In the genomic region with DNA sequence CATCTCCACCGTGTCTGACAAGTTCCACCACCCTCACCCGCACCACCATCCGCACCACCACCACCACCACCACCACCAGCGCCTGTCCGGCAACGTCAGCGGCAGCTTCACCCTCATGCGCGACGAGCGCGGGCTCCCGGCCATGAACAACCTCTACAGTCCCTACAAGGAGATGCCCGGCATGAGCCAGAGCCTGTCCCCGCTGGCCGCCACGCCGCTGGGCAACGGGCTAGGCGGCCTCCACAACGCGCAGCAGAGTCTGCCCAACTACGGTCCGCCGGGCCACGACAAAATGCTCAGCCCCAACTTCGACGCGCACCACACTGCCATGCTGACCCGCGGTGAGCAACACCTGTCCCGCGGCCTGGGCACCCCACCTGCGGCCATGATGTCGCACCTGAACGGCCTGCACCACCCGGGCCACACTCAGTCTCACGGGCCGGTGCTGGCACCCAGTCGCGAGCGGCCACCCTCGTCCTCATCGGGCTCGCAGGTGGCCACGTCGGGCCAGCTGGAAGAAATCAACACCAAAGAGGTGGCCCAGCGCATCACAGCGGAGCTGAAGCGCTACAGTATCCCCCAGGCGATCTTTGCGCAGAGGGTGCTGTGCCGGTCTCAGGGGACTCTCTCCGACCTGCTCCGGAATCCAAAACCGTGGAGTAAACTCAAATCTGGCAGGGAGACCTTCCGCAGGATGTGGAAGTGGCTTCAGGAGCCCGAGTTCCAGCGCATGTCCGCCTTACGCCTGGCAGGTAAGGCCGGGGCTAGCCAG, we compare ENCODE assay signal across 9 cellular contexts. TPM values are rescaled to one million over a fixed set of nuclear protein-coding genes. Genes with fewer than 3 reads are reported as not detected.
A peak's percentile ranks its signal among the peaks of the same experiment; 100 is the strongest.
DNase-seq lines count a peak whose midpoint lies in the region; ATAC-seq and TF ChIP-seq lines count a peak whose summit lies in the region.
"Had no signal": no experiment of that assay in that cellular context is flagged by ENCODE, and none has a peak within 500 bp of the region (broad histone marks: within the 10 kb centered on the region; RNA-seq: fewer than 3 reads in every experiment).

No MANE protein-coding gene starts in this region.

- intact Hi-C loops in PC-3 (cut with micrococcal nuclease): loop anchor here (5.0 kb wide), 1 partner anchor 689 kb away; no protein-coding TSS in a partner anchor

- H2AFZ ChIP-seq in PC-3 (ENCODE audit: low read length) (no peak overlapping the region), hepatocyte (no peak overlapping the region)

- peak overlapping the region; percentile 59 for H3K4me3 Mint-ChIP-seq in activated T-cell treated with anti-CD3 and anti-CD28 coated beads, Interleukin-2, amount 50 U/mL, for 4 hours
- H3K4me3 Mint-ChIP-seq in stimulated activated effector memory CD8-positive, alpha-beta T cell treated with anti-CD3 and anti-CD28 coated beads, Interleukin-12 subunit alpha, Interleukin-12 subunit beta, amount 100 ng/mL, for 72 hours: peak overlapping the region; percentile 51

- H3K27me3 Mint-ChIP-seq in activated T-cell treated with anti-CD3 and anti-CD28 coated beads, Interleukin-2, amount 50 U/mL, for 4 hours (ENCODE audit: low read depth): peaks cover 84% of the 10 kb centered on the region

- no TSS peak for BruUV-seq in PC-3 (replicated peaks; lab: Mats Ljungman, UMichigan)

- no peaks in the 10 kb centered on the region for H3F3A ChIP-seq in PC-3 (ENCODE audit: low read length, unreplicated experiment)

- peaks cover 4% of the 10 kb centered on the region; the same call in 1 of the 2 replicates for H3K4me1 ChIP-seq in PC-3 (ENCODE audit: insufficient read depth, low read length)
- H3K4me1 ChIP-seq in hepatocyte (ENCODE audit: insufficient read depth): peaks cover 29% of the 10 kb centered on the region
- H3K4me1 ChIP-seq in gastroesophageal sphincter: peaks cover 2 to 76% (median 49%) of the 10 kb centered on the region in 3 donors

- no peak for ATAC-seq in activated T-cell treated with anti-CD3 and anti-CD28 coated beads, Interleukin-2, amount 50 U/mL, for 4 hours
- ATAC-seq in PC-3 (no peak), GM19035 (IDR thresholded peaks at IDR 0.05; ENCODE audit: unreplicated experiment) (no peak), gastroesophageal sphincter (no peak)
- no peak for ATAC-seq in stimulated activated effector memory CD8-positive, alpha-beta T cell treated with anti-CD3 and anti-CD28 coated beads, Interleukin-12 subunit alpha, Interleukin-12 subunit beta, amount 100 ng/mL, for 72 hours

- H3K27me3 ChIP-seq in PC-3 (ENCODE audit: low read length): peaks cover 41% of the 10 kb centered on the region
- peaks cover 89% of the 10 kb centered on the region for H3K27me3 ChIP-seq in hepatocyte
- H3K27me3 ChIP-seq in gastroesophageal sphincter: peaks cover 100% of the 10 kb centered on the region

- no peaks in the 10 kb centered on the region for H3K36me3 ChIP-seq in PC-3 (ENCODE audit: low read depth, low read length)
- H3K36me3 ChIP-seq in hepatocyte (replicated peaks; ENCODE audit: insufficient read depth, low read depth): no peaks in the 10 kb centered on the region
- no peaks in the 10 kb centered on the region for H3K36me3 ChIP-seq in gastroesophageal sphincter

- peak overlapping the region; percentile 61 for H3K4me3 ChIP-seq in PC-3 (ENCODE audit: low read length)
- no peak overlapping the region for H3K4me3 ChIP-seq in hepatocyte
- H3K4me3 ChIP-seq in gastroesophageal sphincter: peak overlapping the region in 1 of 2 donors; percentile 55

- TF ChIP-seq POLR2A in gastroesophageal sphincter (IDR thresholded peaks at IDR 0.05): no peak

- H3K27ac ChIP-seq in PC-3 (ENCODE audit: low read length) (no peak overlapping the region), hepatocyte (no peak overlapping the region), gastroesophageal sphincter (no peak overlapping the region)

- CTCF ChIA-PET in PC-3 (lab: Charles Lee): no interaction called here

- H3K4me2 ChIP-seq in PC-3 (ENCODE audit: low read length) (peak overlapping the region; percentile 93), hepatocyte (peak overlapping the region; percentile 86)

- no peaks in the 10 kb centered on the region for H3K9me2 ChIP-seq in PC-3 (replicated peaks; ENCODE audit: low read length)
- H3K9me2 ChIP-seq in hepatocyte (replicated peaks; ENCODE audit: insufficient read depth): no peaks in the 10 kb centered on the region

- H3K9me3 ChIP-seq in PC-3 (ENCODE audit: low read length) (no peaks in the 10 kb centered on the region), hepatocyte (ENCODE audit: low read depth) (no peaks in the 10 kb centered on the region), gastroesophageal sphincter (no peaks in the 10 kb centered on the region)

- TF ChIP-seq CTCF in PC-3 (conservative IDR thresholded peaks at IDR 0.05; ENCODE audit: low read depth, low read length) (no peak), hepatocyte (IDR thresholded peaks at IDR 0.05; ENCODE audit: poor library complexity) (no peak), gastroesophageal sphincter (IDR thresholded peaks at IDR 0.05) (no peak)

- no peaks in the 10 kb centered on the region for H4K20me1 ChIP-seq in PC-3 (ENCODE audit: low read length)
- H4K20me1 ChIP-seq in hepatocyte (ENCODE audit: insufficient read depth, poor library complexity, severe bottlenecking): no peaks in the 10 kb centered on the region

- no peak for TF ChIP-seq EP300 in gastroesophageal sphincter (IDR thresholded peaks at IDR 0.05)

- H3K4me1 Mint-ChIP-seq in activated T-cell treated with anti-CD3 and anti-CD28 coated beads, Interleukin-2, amount 50 U/mL, for 4 hours (ENCODE audit: low read depth): peaks cover 42% of the 10 kb centered on the region
- peaks cover 46% of the 10 kb centered on the region for H3K4me1 Mint-ChIP-seq in stimulated activated effector memory CD8-positive, alpha-beta T cell treated with anti-CD3 and anti-CD28 coated beads, Interleukin-12 subunit alpha, Interleukin-12 subunit beta, amount 100 ng/mL, for 72 hours

- H3K9ac ChIP-seq in PC-3 (ENCODE audit: low read length): no peak overlapping the region

- no peaks in the 10 kb centered on the region for H3K36me3 Mint-ChIP-seq in activated T-cell treated with anti-CD3 and anti-CD28 coated beads, Interleukin-2, amount 50 U/mL, for 4 hours (ENCODE audit: insufficient read depth)
- peaks cover 21% of the 10 kb centered on the region for H3K36me3 Mint-ChIP-seq in stimulated activated effector memory CD8-positive, alpha-beta T cell treated with anti-CD3 and anti-CD28 coated beads, Interleukin-12 subunit alpha, Interleukin-12 subunit beta, amount 100 ng/mL, for 72 hours

- peak overlapping the region; percentile 60 for H3K27ac Mint-ChIP-seq in stimulated activated effector memory CD8-positive, alpha-beta T cell treated with anti-CD3 and anti-CD28 coated beads, Interleukin-12 subunit alpha, Interleukin-12 subunit beta, amount 100 ng/mL, for 72 hours

- peaks cover 6% of the 10 kb centered on the region for H3K9me3 Mint-ChIP-seq in activated T-cell treated with anti-CD3 and anti-CD28 coated beads, Interleukin-2, amount 50 U/mL, for 4 hours
- H3K9me3 Mint-ChIP-seq in stimulated activated effector memory CD8-positive, alpha-beta T cell treated with anti-CD3 and anti-CD28 coated beads, Interleukin-12 subunit alpha, Interleukin-12 subunit beta, amount 100 ng/mL, for 72 hours: peaks cover 11% of the 10 kb centered on the region

- no peaks in the 10 kb centered on the region for H3K79me2 ChIP-seq in PC-3 (ENCODE audit: low read length)
- no peaks in the 10 kb centered on the region for H3K79me2 ChIP-seq in hepatocyte

- WGBS in hepatocyte (ENCODE audit: low lambda C conversion rate, missing lambda C conversion rate): 4% methylated on average over 62 of the region's 62 CpGs
- WGBS in gastroesophageal sphincter (ENCODE audit: low coverage in 1 of 2), 2 donors: 0 to 4% methylated on average over 6 to 12 of the region's 62 CpGs

- no peak for DNase-seq in activated T-cell treated with anti-CD3 and anti-CD28 coated beads, Interleukin-2, amount 50 U/mL, for 4 hours
- DNase-seq in activated T-cell treated with anti-CD3 and anti-CD28 coated beads for 4 hours: no peak
- no peak for DNase-seq in PC-3
- no peak for DNase-seq in hepatocyte (ENCODE audit: low spot score)
- DNase-seq in stimulated activated effector memory CD8-positive, alpha-beta T cell treated with anti-CD3 and anti-CD28 coated beads, Interleukin-12 subunit alpha, Interleukin-12 subunit beta, amount 100 ng/mL, for 72 hours (ENCODE audit: low spot score in 2 of 2): no peak
- DNase-seq in KBM-7: no peak
- DNase-seq: DND-41 had no signal

- in situ Hi-C loops in KBM-7 (cut with MboI; ENCODE audit: low pct_unique_long_range_greater_than_20kb, low sequenced_read_pairs): loop anchor here (25.0 kb wide), 2 partner anchors 574 to 674 kb away; no protein-coding TSS in a partner anchor

- POLR2A ChIA-PET in PC-3 (lab: Charles Lee; ENCODE audit: unreplicated experiment): no interaction called here

RNA-seq across cellular contexts. Expression of a gene that starts 1.2 kb away (rescaled TPM):
- total RNA-seq in activated T-cell treated with anti-CD3 and anti-CD28 coated beads, Interleukin-2, amount 50 U/mL, for 4 hours: under 1 TPM; 0.03 to 0.05 (median 0.03) TPM
- total RNA-seq in PC-3 (2014; rRNA removed) (1.0 and 1.1 TPM in 2 replicates), hepatocyte (1.7 TPM in 2 replicates), gastroesophageal sphincter (under 1 TPM; under 0.01 to 0.23 (median 0.06) TPM)
- 0.16 and 0.24 TPM in 2 replicates for polyA plus RNA-seq in hepatocyte
